1 cellular context compared by ENCODE assay signal in genomic region chr14:45015133-45015532, GRCh38.
A peak's percentile ranks its signal among the peaks of the same experiment; 100 is the strongest.
TF ChIP-seq lines count a peak whose summit lies in the region.

No MANE protein-coding gene starts in this region.

TF ChIP-seq in HEK293, 187 proteins besides CTCF, POLR2A, EP300 and RAD21 (continued from another document and continues in another):
- TF ChIP-seq ZNF518A (tag by site-specific recombination; conservative IDR thresholded peaks at IDR 0.05; ENCODE audit: low read depth) (peak; percentile 76), ZNF629 (tag by site-specific recombination; IDR thresholded peaks at IDR 0.05) (0 out of 2 replicates have a peak, but pooled peaks have one; percentile 38), ZNF600 (tag by site-specific recombination; IDR thresholded peaks at IDR 0.05) (no peak), ZNF223 (tag by site-specific recombination; IDR thresholded peaks at IDR 0.05) (no peak), ZNF416 (tag by site-specific recombination; IDR thresholded peaks at IDR 0.05) (no peak), ZNF596 (tag by site-specific recombination; IDR thresholded peaks at IDR 0.05) (no peak), ZFP41 (tag by site-specific recombination; IDR thresholded peaks at IDR 0.05; ENCODE audit: borderline replicate concordance) (no peak), ZNF174 (tag by site-specific recombination; IDR thresholded peaks at IDR 0.05) (no peak), ZNF449 (tag by site-specific recombination; IDR thresholded peaks at IDR 0.05) (no peak), ZNF645 (tag by site-specific recombination; IDR thresholded peaks at IDR 0.05) (no peak), ZNF26 (tag by site-specific recombination; IDR thresholded peaks at IDR 0.05) (no peak), ZNF114 (tag by site-specific recombination; IDR thresholded peaks at IDR 0.05) (no peak), ZNF394 (tag by site-specific recombination; IDR thresholded peaks at IDR 0.05; ENCODE audit: borderline replicate concordance) (peak; percentile 90), ZNF433 (tag by site-specific recombination; IDR thresholded peaks at IDR 0.05; ENCODE audit: low read depth) (0 out of 2 replicates have a peak, but pooled peaks have one; percentile 7), ZNF768 (tag by site-specific recombination; IDR thresholded peaks at IDR 0.05) (no peak), ZNF23 (tag by site-specific recombination; IDR thresholded peaks at IDR 0.05; ENCODE audit: borderline replicate concordance) (no peak), PBX3 (CRISPR knock-in tag; IDR thresholded peaks at IDR 0.05) (no peak), PATZ1 (tag by site-specific recombination; IDR thresholded peaks at IDR 0.05) (no peak), ZFP69B (tag by site-specific recombination; IDR thresholded peaks at IDR 0.05) (no peak), ZSCAN4 (tag by site-specific recombination; IDR thresholded peaks at IDR 0.05) (no peak), ZNF221 (tag by site-specific recombination; IDR thresholded peaks at IDR 0.05; ENCODE audit: borderline replicate concordance) (no peak), ZBTB8A (tag by site-specific recombination; IDR thresholded peaks at IDR 0.05) (peak; percentile 69), ZNF544 (tag by site-specific recombination; IDR thresholded peaks at IDR 0.05) (no peak), BCL6B (tag by site-specific recombination; IDR thresholded peaks at IDR 0.05) (no peak), BCL11B (tag by site-specific recombination; IDR thresholded peaks at IDR 0.05; ENCODE audit: low read depth) (no peak), ZNF404 (tag by site-specific recombination; IDR thresholded peaks at IDR 0.05) (no peak), ZNF16 (tag by site-specific recombination; IDR thresholded peaks at IDR 0.05; ENCODE audit: low read depth) (no peak), ELK4 (IDR thresholded peaks at IDR 0.05; ENCODE audit: borderline replicate concordance, low read depth, low read length) (no peak), ZSCAN23 (tag by site-specific recombination; IDR thresholded peaks at IDR 0.05) (no peak), ZNF184 (tag by site-specific recombination; IDR thresholded peaks at IDR 0.05) (no peak), MEIS1 (CRISPR knock-in tag; IDR thresholded peaks at IDR 0.05; ENCODE audit: borderline replicate concordance) (no peak), ZNF555 (tag by site-specific recombination; conservative IDR thresholded peaks at IDR 0.05) (peak; percentile 87), HOXD13 (CRISPR knock-in tag; IDR thresholded peaks at IDR 0.05; ENCODE audit: borderline replicate concordance) (no peak), ZXDB (tag by site-specific recombination; IDR thresholded peaks at IDR 0.05) (0 out of 2 replicates have a peak, but pooled peaks have one; percentile 39), ZNF560 (tag by site-specific recombination; IDR thresholded peaks at IDR 0.05; ENCODE audit: borderline replicate concordance) (0 out of 2 replicates have a peak, but pooled peaks have one; percentile 45), ZNF513 (tag by site-specific recombination; IDR thresholded peaks at IDR 0.05) (no peak), ZNF335 (tag by site-specific recombination; conservative IDR thresholded peaks at IDR 0.05) (no peak), ZNF626 (tag by site-specific recombination; IDR thresholded peaks at IDR 0.05) (no peak)
